ENCODE assay signal across 1 cellular context in genomic region chr17:42906772-42907171, GRCh38.
TF ChIP-seq lines count a peak whose summit lies in the region.

No MANE protein-coding gene starts in this region.

TF ChIP-seq in HepG2, 621 proteins besides CTCF, POLR2A, EP300 and RAD21:
- TF ChIP-seq ZNF468 (CRISPR knock-in tag; IDR thresholded peaks at IDR 0.05) (no peak), POLR2AphosphoS5 (IDR thresholded peaks at IDR 0.05; ENCODE audit: low read depth, low read length) (peak; percentile 56; the same call in 1 of the 2 replicates)
TF ChIP-seq in HepG2: peak in this region for 1.
